Comparison of ENCODE assay signal across 19 cellular contexts in genomic region chr9:3773661-3774060, GRCh38.
DNase-seq lines count a peak whose midpoint lies in the region; ATAC-seq and TF ChIP-seq lines count a peak whose summit lies in the region.
"Had no signal": no experiment of that assay in that cellular context is flagged by ENCODE, and none has a peak within 500 bp of the region (broad histone marks: within the 10 kb centered on the region; RNA-seq: fewer than 3 reads in every experiment).

No MANE protein-coding gene starts in this region.

- intact Hi-C loops in breast epithelium (cut with DNase I; ENCODE audit: low total_unique reads): no loop called here
- intact Hi-C loops in MCF 10A (cut with micrococcal nuclease): no loop called here
- intact Hi-C loops in activated CD4-positive, alpha-beta T cell treated with anti-CD3 and anti-CD28 coated beads for 36 hours (cut with DNase I, micrococcal nuclease): no loop called here

- H3F3A ChIP-seq in neural progenitor cell (ENCODE audit: low read depth): no peaks in the 10 kb centered on the region

- H3K27me3 ChIP-seq in breast epithelium: no peaks in the 10 kb centered on the region
- H3K27me3 ChIP-seq in neural progenitor cell: no peaks in the 10 kb centered on the region

- TF ChIP-seq CTCF in breast epithelium (IDR thresholded peaks at IDR 0.05) (no peak), MCF 10A (IDR thresholded peaks at IDR 0.05; ENCODE audit: unreplicated experiment) (no peak), neural progenitor cell (IDR thresholded peaks at IDR 0.05) (no peak)

- H3K79me2 ChIP-seq in neural progenitor cell (ENCODE audit: low read depth): no peaks in the 10 kb centered on the region

- H3K9me3 ChIP-seq in breast epithelium (no peaks in the 10 kb centered on the region), neural progenitor cell (ENCODE audit: low read depth) (no peaks in the 10 kb centered on the region)
- H3K9me3 ChIP-seq: HAP-1 had no signal

- H3K4me1 ChIP-seq in breast epithelium: no peaks in the 10 kb centered on the region
- no peaks in the 10 kb centered on the region for H3K4me1 ChIP-seq in neural progenitor cell
- H3K4me1 ChIP-seq: HAP-1 had no signal

- TF ChIP-seq POLR2A in breast epithelium (IDR thresholded peaks at IDR 0.05): no peak

- CTCF ChIA-PET in MCF 10A (lab: Yijun Ruan, JAX): interaction anchor here (0.6 kb wide), 1 partner anchor 1687 kb away, joined by 3 read pairs; no protein-coding TSS in a partner anchor
- CTCF ChIA-PET in activated CD4-positive, alpha-beta T cell treated with anti-CD3 and anti-CD28 coated beads for 36 hours (lab: Charles Lee): interaction anchor here (1.0 kb wide), 1 partner anchor 10 kb away, joined by 3 read pairs; no protein-coding TSS in a partner anchor

- DNase-seq in breast epithelium (ENCODE audit: low spot score in 2 of 2) (no peak), MCF 10A (ENCODE audit: unreplicated experiment) (no peak), cerebellar cortex (ENCODE audit: low spot score) (peak; percentile 52), neural progenitor cell (ENCODE audit: low spot score) (no peak)
- no peak for DNase-seq in natural killer cell treated with Interleukin-12 subunit alpha and Interleukin-12 subunit beta and Interleukin-15 and Interleukin-18, amount 100 ng/mL, for 72 hours (ENCODE audit: low spot score)
- DNase-seq in activated CD4-positive, alpha-beta T cell treated with anti-CD3 and anti-CD28 coated beads for 36 hours: no peak
- DNase-seq: C1 segment of cervical spinal cord; Calu3; CD4-positive, alpha-beta memory T cell; COR-L47; DMS53; DMS79 treated with DMSO at 0.1 percent for 48 hours; GOT3; HFFc6 had no signal

- H3K36me3 ChIP-seq in breast epithelium (no peaks in the 10 kb centered on the region), neural progenitor cell (no peaks in the 10 kb centered on the region)
- H3K36me3 ChIP-seq: HAP-1 had no signal

- H3K27ac Mint-ChIP-seq in MCF 10A (ENCODE audit: low read depth, unreplicated experiment) (no peak overlapping the region), neural progenitor cell (no peak overlapping the region)
- H3K27ac Mint-ChIP-seq in natural killer cell treated with Interleukin-12 subunit alpha and Interleukin-12 subunit beta and Interleukin-15 and Interleukin-18, amount 100 ng/mL, for 72 hours: no peak overlapping the region
- no peak overlapping the region for H3K27ac Mint-ChIP-seq in activated CD4-positive, alpha-beta T cell treated with anti-CD3 and anti-CD28 coated beads for 36 hours
- H3K27ac Mint-ChIP-seq: B cell; CD4-positive, alpha-beta memory T cell; HFFc6 had no signal

- H3K4me1 Mint-ChIP-seq in MCF 10A (ENCODE audit: insufficient read depth, unreplicated experiment): no peaks in the 10 kb centered on the region
- H3K4me1 Mint-ChIP-seq in neural progenitor cell: no peaks in the 10 kb centered on the region
- H3K4me1 Mint-ChIP-seq in natural killer cell treated with Interleukin-12 subunit alpha and Interleukin-12 subunit beta and Interleukin-15 and Interleukin-18, amount 100 ng/mL, for 72 hours (ENCODE audit: low read depth in 2 of 2): no peaks in the 10 kb centered on the region
- no peaks in the 10 kb centered on the region for H3K4me1 Mint-ChIP-seq in activated CD4-positive, alpha-beta T cell treated with anti-CD3 and anti-CD28 coated beads for 36 hours
- H3K4me1 Mint-ChIP-seq: B cell; CD4-positive, alpha-beta memory T cell had no signal

- H3K27me3 Mint-ChIP-seq in MCF 10A (ENCODE audit: insufficient read depth, unreplicated experiment) (no peaks in the 10 kb centered on the region), neural progenitor cell (ENCODE audit: insufficient read depth, low read depth) (peaks cover 2% of the 10 kb centered on the region)
- peaks cover 11 to 16% of the 10 kb centered on the region in 2 donors for H3K27me3 Mint-ChIP-seq in natural killer cell treated with Interleukin-12 subunit alpha and Interleukin-12 subunit beta and Interleukin-15 and Interleukin-18, amount 100 ng/mL, for 72 hours
- peaks cover 10% of the 10 kb centered on the region for H3K27me3 Mint-ChIP-seq in activated CD4-positive, alpha-beta T cell treated with anti-CD3 and anti-CD28 coated beads for 36 hours

- H3K4me2 ChIP-seq in neural progenitor cell: no peak overlapping the region

- POLR2A ChIA-PET in MCF 10A (lab: Yijun Ruan, JAX): no interaction called here
- POLR2A ChIA-PET in activated CD4-positive, alpha-beta T cell treated with anti-CD3 and anti-CD28 coated beads for 36 hours (lab: Charles Lee): no interaction called here

- peak overlapping the region; percentile 2 for H2AFZ ChIP-seq in neural progenitor cell (replicated peaks)

- no peak for ATAC-seq in natural killer cell treated with Interleukin-12 subunit alpha and Interleukin-12 subunit beta and Interleukin-15 and Interleukin-18, amount 100 ng/mL, for 72 hours
- no peak for ATAC-seq in activated CD4-positive, alpha-beta T cell treated with anti-CD3 and anti-CD28 coated beads for 36 hours
- ATAC-seq in HG03378 (IDR thresholded peaks at IDR 0.05; ENCODE audit: unreplicated experiment): no peak
- ATAC-seq: GM12878 had no signal

- no peaks in the 10 kb centered on the region for H4K20me1 ChIP-seq in neural progenitor cell (ENCODE audit: low read depth)

- no TSS peak for BruUV-seq in MCF 10A (replicated peaks; lab: Mats Ljungman, UMichigan)

- no peak overlapping the region for H3K9ac ChIP-seq in neural progenitor cell

- H3K36me3 Mint-ChIP-seq in MCF 10A (ENCODE audit: insufficient read depth, unreplicated experiment) (no peaks in the 10 kb centered on the region), neural progenitor cell (peaks cover 2% of the 10 kb centered on the region)
- H3K36me3 Mint-ChIP-seq in natural killer cell treated with Interleukin-12 subunit alpha and Interleukin-12 subunit beta and Interleukin-15 and Interleukin-18, amount 100 ng/mL, for 72 hours: no peaks in the 10 kb centered on the region
- no peaks in the 10 kb centered on the region for H3K36me3 Mint-ChIP-seq in activated CD4-positive, alpha-beta T cell treated with anti-CD3 and anti-CD28 coated beads for 36 hours (ENCODE audit: low read depth)
- H3K36me3 Mint-ChIP-seq: CD4-positive, alpha-beta memory T cell had no signal

- H3K4me3 Mint-ChIP-seq in MCF 10A (ENCODE audit: unreplicated experiment) (no peak overlapping the region), neural progenitor cell (no peak overlapping the region)
- H3K4me3 Mint-ChIP-seq in natural killer cell treated with Interleukin-12 subunit alpha and Interleukin-12 subunit beta and Interleukin-15 and Interleukin-18, amount 100 ng/mL, for 72 hours: no peak overlapping the region
- H3K4me3 Mint-ChIP-seq in activated CD4-positive, alpha-beta T cell treated with anti-CD3 and anti-CD28 coated beads for 36 hours: no peak overlapping the region
- H3K4me3 Mint-ChIP-seq: B cell; CD4-positive, alpha-beta memory T cell; HFFc6 had no signal

- H3K27ac ChIP-seq in breast epithelium (peak overlapping the region; percentile 45 to 69), neural progenitor cell (no peak overlapping the region)
- H3K27ac ChIP-seq: 22Rv1 had no signal

- H3K9me3 Mint-ChIP-seq in MCF 10A (ENCODE audit: unreplicated experiment): no peaks in the 10 kb centered on the region
- no peaks in the 10 kb centered on the region for H3K9me3 Mint-ChIP-seq in neural progenitor cell
- H3K9me3 Mint-ChIP-seq in natural killer cell treated with Interleukin-12 subunit alpha and Interleukin-12 subunit beta and Interleukin-15 and Interleukin-18, amount 100 ng/mL, for 72 hours: peaks cover 3% of the 10 kb centered on the region
- H3K9me3 Mint-ChIP-seq in activated CD4-positive, alpha-beta T cell treated with anti-CD3 and anti-CD28 coated beads for 36 hours (ENCODE audit: low read depth): no peaks in the 10 kb centered on the region
- H3K9me3 Mint-ChIP-seq: CD4-positive, alpha-beta memory T cell; HFFc6 had no signal

- no peak overlapping the region for H3K4me3 ChIP-seq in breast epithelium
- H3K4me3 ChIP-seq in neural progenitor cell: no peak overlapping the region
- H3K4me3 ChIP-seq: GM12878, HAP-1 had no signal
